ENCODE assay signal across 20 cellular contexts in genomic region chr20:35436175-35436568, GRCh38.
DNase-seq lines count a peak whose midpoint lies in the region; ATAC-seq and TF ChIP-seq lines count a peak whose summit lies in the region.
"Had no signal": no experiment of that assay in that cellular context is flagged by ENCODE, and none has a peak within 500 bp of the region (broad histone marks: within the 10 kb centered on the region; RNA-seq: fewer than 3 reads in every experiment).

No MANE protein-coding gene starts in this region.

- no peaks in the 10 kb centered on the region for H3K36me3 ChIP-seq in HUES6 (ENCODE audit: control insufficient read depth, insufficient read depth, low read length)
- H3K36me3 ChIP-seq: heart left ventricle, SJSA1 had no signal

- H3K4me3 Mint-ChIP-seq in stimulated activated naive B cell treated with anti-CD40 and anti-IgM and Interleukin-4, amounts not matched to agents 10 μg/mL and 1 μg/mL and 100 μg/mL, for 72 hours: no peak overlapping the region
- H3K4me3 Mint-ChIP-seq: activated CD8-positive, alpha-beta T cell treated with anti-CD3 and anti-CD28 coated beads for 36 hours; activated T-helper 17 cell treated with anti-CD3 and anti-CD28 coated beads, Interleukin-2, amount 50 U/mL, for 72 hours; B cell had no signal

- no peaks in the 10 kb centered on the region for H3K27me3 ChIP-seq in HUES6 (ENCODE audit: control insufficient read depth, insufficient read depth, low read length)
- H3K27me3 ChIP-seq: foreskin keratinocyte, heart left ventricle, SJSA1 had no signal

- no peak for TF ChIP-seq CTCF in choroid plexus epithelial cell (conservative IDR thresholded peaks at IDR 0.05; ENCODE audit: low read depth, low read length)

- H3K9me3 Mint-ChIP-seq in stimulated activated naive B cell treated with anti-CD40 and anti-IgM and Interleukin-4, amounts not matched to agents 10 μg/mL and 1 μg/mL and 100 μg/mL, for 72 hours: no peaks in the 10 kb centered on the region
- H3K9me3 Mint-ChIP-seq: activated CD8-positive, alpha-beta T cell treated with anti-CD3 and anti-CD28 coated beads for 36 hours; activated naive CD4-positive, alpha-beta T cell treated with anti-CD3 and anti-CD28 coated beads, Interleukin-2, amount 50 U/mL, for 72 hours; activated T-helper 17 cell treated with anti-CD3 and anti-CD28 coated beads, Interleukin-2, amount 50 U/mL, for 72 hours had no signal

- no peak overlapping the region for H3K27ac Mint-ChIP-seq in stimulated activated naive B cell treated with anti-CD40 and anti-IgM and Interleukin-4, amounts not matched to agents 10 μg/mL and 1 μg/mL and 100 μg/mL, for 72 hours
- H3K27ac Mint-ChIP-seq: activated CD8-positive, alpha-beta T cell treated with anti-CD3 and anti-CD28 coated beads for 36 hours; activated naive CD4-positive, alpha-beta T cell treated with anti-CD3 and anti-CD28 coated beads, Interleukin-2, amount 50 U/mL, for 72 hours; activated T-helper 17 cell treated with anti-CD3 and anti-CD28 coated beads, Interleukin-2, amount 50 U/mL, for 72 hours; B cell had no signal

- H3K4me1 ChIP-seq in HUES6 (ENCODE audit: control insufficient read depth, insufficient read depth, low read length): peaks cover 38% of the 10 kb centered on the region

- no peaks in the 10 kb centered on the region for H3K9me3 ChIP-seq in HUES6 (ENCODE audit: control insufficient read depth, insufficient read depth, low read depth, low read length)
- H3K9me3 ChIP-seq: heart left ventricle, SJSA1 had no signal

- no peaks in the 10 kb centered on the region for H3K36me3 Mint-ChIP-seq in stimulated activated naive B cell treated with anti-CD40 and anti-IgM and Interleukin-4, amounts not matched to agents 10 μg/mL and 1 μg/mL and 100 μg/mL, for 72 hours
- H3K36me3 Mint-ChIP-seq: activated naive CD4-positive, alpha-beta T cell treated with anti-CD3 and anti-CD28 coated beads, Interleukin-2, amount 50 U/mL, for 72 hours had no signal

- DNase-seq in choroid plexus epithelial cell (ENCODE audit: low read depth): no peak
- peak; percentile 72 for DNase-seq in left kidney (ENCODE audit: low read depth, low spot score)
- DNase-seq in stimulated activated naive B cell treated with anti-CD40 and anti-IgM and Interleukin-4, amounts not matched to agents 10 μg/mL and 1 μg/mL and 100 μg/mL, for 72 hours: no peak
- no peak for DNase-seq in DMS 273 (lab: John Stamatoyannopoulos, UW; ENCODE audit: unreplicated experiment)
- no peak for DNase-seq in activated CD4-positive, alpha-beta T cell treated with anti-CD3 and anti-CD28 coated beads, Interleukin-2, amount 50 U/mL, for 4 hours
- DNase-seq: activated CD8-positive, alpha-beta T cell treated with anti-CD3 and anti-CD28 coated beads for 36 hours; aorta; cerebellar nuclear complex; foreskin keratinocyte; HCEC 1CT; heart left ventricle; NCI-H446 treated with DMSO at 0.1 percent for 48 hours; stimulated activated CD4-positive, alpha-beta T cell treated with anti-CD3 and anti-CD28 coated beads, Interleukin-15, amount 100 ng/mL, for 24 hours; stimulated activated naive CD4-positive, alpha-beta T cell treated with Interleukin-2 at 50 U/mL for 16 hours had no signal

- peaks cover 2 to 7% of the 10 kb centered on the region in 2 donors for H3K4me1 Mint-ChIP-seq in stimulated activated naive B cell treated with anti-CD40 and anti-IgM and Interleukin-4, amounts not matched to agents 10 μg/mL and 1 μg/mL and 100 μg/mL, for 72 hours

- H3K4me3 ChIP-seq in HUES6 (ENCODE audit: low read depth, low read length) (no peak overlapping the region), choroid plexus epithelial cell (ENCODE audit: low read depth, low read length) (peak overlapping the region; percentile 38)
- H3K4me3 ChIP-seq: heart left ventricle, SJSA1 had no signal

- no peak for ATAC-seq in stimulated activated naive B cell treated with anti-CD40 and anti-IgM and Interleukin-4, amounts not matched to agents 10 μg/mL and 1 μg/mL and 100 μg/mL, for 72 hours (replicated peaks)
- ATAC-seq in HG03139 (IDR thresholded peaks at IDR 0.05; ENCODE audit: unreplicated experiment): no peak
- ATAC-seq: activated CD8-positive, alpha-beta T cell treated with anti-CD3 and anti-CD28 coated beads for 36 hours; activated naive CD4-positive, alpha-beta T cell treated with anti-CD3 and anti-CD28 coated beads, Interleukin-2, amount 50 U/mL, for 72 hours; activated T-helper 17 cell treated with anti-CD3 and anti-CD28 coated beads, Interleukin-2, amount 50 U/mL, for 72 hours; foreskin keratinocyte; heart left ventricle had no signal

- peak overlapping the region; percentile 49 for H3K9ac ChIP-seq in HUES6 (ENCODE audit: low read length)

- H3K27me3 Mint-ChIP-seq in stimulated activated naive B cell treated with anti-CD40 and anti-IgM and Interleukin-4, amounts not matched to agents 10 μg/mL and 1 μg/mL and 100 μg/mL, for 72 hours: peaks cover 14 to 21% of the 10 kb centered on the region in 2 donors

- H3K27ac ChIP-seq in HUES6 (ENCODE audit: low read depth, low read length): no peak overlapping the region
- H3K27ac ChIP-seq: foreskin keratinocyte, heart left ventricle, SJSA1 had no signal
